1 cellular context compared by ENCODE assay signal in the genomic region with DNA sequence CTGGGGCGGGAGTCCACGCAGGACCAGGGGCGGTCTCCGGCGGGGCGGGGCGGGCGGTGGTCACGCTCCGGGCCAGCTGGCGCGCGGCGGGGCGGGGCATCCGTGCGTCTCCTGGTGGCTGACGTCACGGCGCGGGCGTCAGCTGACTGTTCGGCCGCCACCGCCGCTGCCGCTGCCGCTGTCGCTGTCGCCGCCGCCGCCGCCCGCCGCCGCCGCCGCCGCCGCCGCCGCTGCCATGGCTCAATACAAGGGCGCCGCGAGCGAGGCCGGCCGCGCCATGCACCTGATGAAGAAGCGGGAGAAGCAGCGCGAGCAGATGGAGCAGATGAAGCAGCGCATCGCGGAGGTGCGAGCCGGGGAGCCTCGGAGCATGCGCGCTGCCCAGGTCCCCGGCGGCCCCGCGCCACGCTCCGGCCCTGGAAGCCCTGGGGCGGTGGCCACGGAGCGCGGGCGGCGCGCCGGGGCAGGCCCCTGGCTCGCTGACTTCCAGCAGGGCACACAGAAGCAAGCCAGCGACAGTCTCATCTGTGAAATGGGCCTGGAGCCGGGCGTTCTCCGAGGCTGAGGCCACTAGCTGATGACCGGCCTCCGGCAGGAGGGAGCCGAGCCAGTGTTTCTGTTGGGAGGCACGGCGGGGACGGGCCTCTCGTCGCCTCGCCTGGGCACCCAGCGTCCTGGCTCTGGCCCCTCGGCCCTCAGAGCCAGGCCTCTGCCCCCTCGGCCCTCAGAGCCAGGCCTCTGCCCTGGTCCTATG.
TF ChIP-seq lines count a peak whose summit lies in the region.

A gene with protein sequence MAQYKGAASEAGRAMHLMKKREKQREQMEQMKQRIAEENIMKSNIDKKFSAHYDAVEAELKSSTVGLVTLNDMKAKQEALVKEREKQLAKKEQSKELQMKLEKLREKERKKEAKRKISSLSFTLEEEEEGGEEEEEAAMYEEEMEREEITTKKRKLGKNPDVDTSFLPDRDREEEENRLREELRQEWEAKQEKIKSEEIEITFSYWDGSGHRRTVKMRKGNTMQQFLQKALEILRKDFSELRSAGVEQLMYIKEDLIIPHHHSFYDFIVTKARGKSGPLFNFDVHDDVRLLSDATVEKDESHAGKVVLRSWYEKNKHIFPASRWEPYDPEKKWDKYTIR (plus strand): TSS at position 141 of the 754 bp plus-strand sequence. CDS start 95 bp downstream, at position 236.

TF ChIP-seq in HepG2, 621 proteins besides CTCF, POLR2A, EP300 and RAD21 (continued from another document):
- TF ChIP-seq, protein P1, sequence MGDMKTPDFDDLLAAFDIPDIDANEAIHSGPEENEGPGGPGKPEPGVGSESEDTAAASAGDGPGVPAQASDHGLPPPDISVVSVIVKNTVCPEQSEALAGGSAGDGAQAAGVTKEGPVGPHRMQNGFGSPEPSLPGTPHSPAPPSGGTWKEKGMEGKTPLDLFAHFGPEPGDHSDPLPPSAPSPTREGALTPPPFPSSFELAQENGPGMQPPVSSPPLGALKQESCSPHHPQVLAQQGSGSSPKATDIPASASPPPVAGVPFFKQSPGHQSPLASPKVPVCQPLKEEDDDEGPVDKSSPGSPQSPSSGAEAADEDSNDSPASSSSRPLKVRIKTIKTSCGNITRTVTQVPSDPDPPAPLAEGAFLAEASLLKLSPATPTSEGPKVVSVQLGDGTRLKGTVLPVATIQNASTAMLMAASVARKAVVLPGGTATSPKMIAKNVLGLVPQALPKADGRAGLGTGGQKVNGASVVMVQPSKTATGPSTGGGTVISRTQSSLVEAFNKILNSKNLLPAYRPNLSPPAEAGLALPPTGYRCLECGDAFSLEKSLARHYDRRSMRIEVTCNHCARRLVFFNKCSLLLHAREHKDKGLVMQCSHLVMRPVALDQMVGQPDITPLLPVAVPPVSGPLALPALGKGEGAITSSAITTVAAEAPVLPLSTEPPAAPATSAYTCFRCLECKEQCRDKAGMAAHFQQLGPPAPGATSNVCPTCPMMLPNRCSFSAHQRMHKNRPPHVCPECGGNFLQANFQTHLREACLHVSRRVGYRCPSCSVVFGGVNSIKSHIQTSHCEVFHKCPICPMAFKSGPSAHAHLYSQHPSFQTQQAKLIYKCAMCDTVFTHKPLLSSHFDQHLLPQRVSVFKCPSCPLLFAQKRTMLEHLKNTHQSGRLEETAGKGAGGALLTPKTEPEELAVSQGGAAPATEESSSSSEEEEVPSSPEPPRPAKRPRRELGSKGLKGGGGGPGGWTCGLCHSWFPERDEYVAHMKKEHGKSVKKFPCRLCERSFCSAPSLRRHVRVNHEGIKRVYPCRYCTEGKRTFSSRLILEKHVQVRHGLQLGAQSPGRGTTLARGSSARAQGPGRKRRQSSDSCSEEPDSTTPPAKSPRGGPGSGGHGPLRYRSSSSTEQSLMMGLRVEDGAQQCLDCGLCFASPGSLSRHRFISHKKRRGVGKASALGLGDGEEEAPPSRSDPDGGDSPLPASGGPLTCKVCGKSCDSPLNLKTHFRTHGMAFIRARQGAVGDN (CRISPR knock-in tag; IDR thresholded peaks at IDR 0.05), result peak; percentile 76
- TF ChIP-seq ZNF772 (CRISPR knock-in tag; IDR thresholded peaks at IDR 0.05) (0 out of 2 replicates have a peak, but pooled peaks have one; percentile 40), RBFOX2 (IDR thresholded peaks at IDR 0.05; ENCODE audit: low read depth, low read length) (peak; percentile 39; the same call in 1 of the 2 replicates), CREB1 (IDR thresholded peaks at IDR 0.05) (peak; percentile 80; the same call in 1 of the 2 replicates), CREB1 (CRISPR knock-in tag; IDR thresholded peaks at IDR 0.05) (no peak), MAZ (IDR thresholded peaks at IDR 0.05; ENCODE audit: borderline replicate concordance, low read depth, low read length) (no peak), MAZ (CRISPR knock-in tag; IDR thresholded peaks at IDR 0.05; ENCODE audit: low read depth) (0 out of 2 replicates have a peak, but pooled peaks have one; percentile 26), KDM5B (CRISPR knock-in tag; IDR thresholded peaks at IDR 0.05; ENCODE audit: borderline replicate concordance) (0 out of 2 replicates have a peak, but pooled peaks have one; percentile 16), ZNF253 (CRISPR knock-in tag; IDR thresholded peaks at IDR 0.05; ENCODE audit: borderline replicate concordance) (no peak), ZNF367 (CRISPR knock-in tag; IDR thresholded peaks at IDR 0.05; ENCODE audit: borderline replicate concordance) (no peak), HOXA3 (CRISPR knock-in tag; IDR thresholded peaks at IDR 0.05) (0 out of 2 replicates have a peak, but pooled peaks have one; percentile 8), ZNF143 (CRISPR knock-in tag; IDR thresholded peaks at IDR 0.05) (no peak), YEATS4 (CRISPR knock-in tag; IDR thresholded peaks at IDR 0.05; ENCODE audit: borderline replicate concordance) (no peak), ZNF441 (CRISPR knock-in tag; IDR thresholded peaks at IDR 0.05; ENCODE audit: borderline replicate concordance) (0 out of 2 replicates have a peak, but pooled peaks have one; percentile 33), PHF8 (CRISPR knock-in tag; IDR thresholded peaks at IDR 0.05) (peak; percentile 58; the same call in 1 of the 2 replicates)
- TF ChIP-seq, protein P2, sequence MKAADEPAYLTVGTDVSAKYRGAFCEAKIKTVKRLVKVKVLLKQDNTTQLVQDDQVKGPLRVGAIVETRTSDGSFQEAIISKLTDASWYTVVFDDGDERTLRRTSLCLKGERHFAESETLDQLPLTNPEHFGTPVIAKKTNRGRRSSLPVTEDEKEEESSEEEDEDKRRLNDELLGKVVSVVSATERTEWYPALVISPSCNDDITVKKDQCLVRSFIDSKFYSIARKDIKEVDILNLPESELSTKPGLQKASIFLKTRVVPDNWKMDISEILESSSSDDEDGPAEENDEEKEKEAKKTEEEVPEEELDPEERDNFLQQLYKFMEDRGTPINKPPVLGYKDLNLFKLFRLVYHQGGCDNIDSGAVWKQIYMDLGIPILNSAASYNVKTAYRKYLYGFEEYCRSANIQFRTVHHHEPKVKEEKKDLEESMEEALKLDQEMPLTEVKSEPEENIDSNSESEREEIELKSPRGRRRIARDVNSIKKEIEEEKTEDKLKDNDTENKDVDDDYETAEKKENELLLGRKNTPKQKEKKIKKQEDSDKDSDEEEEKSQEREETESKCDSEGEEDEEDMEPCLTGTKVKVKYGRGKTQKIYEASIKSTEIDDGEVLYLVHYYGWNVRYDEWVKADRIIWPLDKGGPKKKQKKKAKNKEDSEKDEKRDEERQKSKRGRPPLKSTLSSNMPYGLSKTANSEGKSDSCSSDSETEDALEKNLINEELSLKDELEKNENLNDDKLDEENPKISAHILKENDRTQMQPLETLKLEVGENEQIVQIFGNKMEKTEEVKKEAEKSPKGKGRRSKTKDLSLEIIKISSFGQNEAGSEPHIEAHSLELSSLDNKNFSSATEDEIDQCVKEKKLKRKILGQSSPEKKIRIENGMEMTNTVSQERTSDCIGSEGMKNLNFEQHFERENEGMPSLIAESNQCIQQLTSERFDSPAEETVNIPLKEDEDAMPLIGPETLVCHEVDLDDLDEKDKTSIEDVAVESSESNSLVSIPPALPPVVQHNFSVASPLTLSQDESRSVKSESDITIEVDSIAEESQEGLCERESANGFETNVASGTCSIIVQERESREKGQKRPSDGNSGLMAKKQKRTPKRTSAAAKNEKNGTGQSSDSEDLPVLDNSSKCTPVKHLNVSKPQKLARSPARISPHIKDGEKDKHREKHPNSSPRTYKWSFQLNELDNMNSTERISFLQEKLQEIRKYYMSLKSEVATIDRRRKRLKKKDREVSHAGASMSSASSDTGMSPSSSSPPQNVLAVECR (CRISPR knock-in tag; IDR thresholded peaks at IDR 0.05; ENCODE audit: borderline replicate concordance), result peak; percentile 13; the same call in 1 of the 2 replicates
- TF ChIP-seq, protein P3, sequence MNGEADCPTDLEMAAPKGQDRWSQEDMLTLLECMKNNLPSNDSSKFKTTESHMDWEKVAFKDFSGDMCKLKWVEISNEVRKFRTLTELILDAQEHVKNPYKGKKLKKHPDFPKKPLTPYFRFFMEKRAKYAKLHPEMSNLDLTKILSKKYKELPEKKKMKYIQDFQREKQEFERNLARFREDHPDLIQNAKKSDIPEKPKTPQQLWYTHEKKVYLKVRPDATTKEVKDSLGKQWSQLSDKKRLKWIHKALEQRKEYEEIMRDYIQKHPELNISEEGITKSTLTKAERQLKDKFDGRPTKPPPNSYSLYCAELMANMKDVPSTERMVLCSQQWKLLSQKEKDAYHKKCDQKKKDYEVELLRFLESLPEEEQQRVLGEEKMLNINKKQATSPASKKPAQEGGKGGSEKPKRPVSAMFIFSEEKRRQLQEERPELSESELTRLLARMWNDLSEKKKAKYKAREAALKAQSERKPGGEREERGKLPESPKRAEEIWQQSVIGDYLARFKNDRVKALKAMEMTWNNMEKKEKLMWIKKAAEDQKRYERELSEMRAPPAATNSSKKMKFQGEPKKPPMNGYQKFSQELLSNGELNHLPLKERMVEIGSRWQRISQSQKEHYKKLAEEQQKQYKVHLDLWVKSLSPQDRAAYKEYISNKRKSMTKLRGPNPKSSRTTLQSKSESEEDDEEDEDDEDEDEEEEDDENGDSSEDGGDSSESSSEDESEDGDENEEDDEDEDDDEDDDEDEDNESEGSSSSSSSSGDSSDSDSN (CRISPR knock-in tag; IDR thresholded peaks at IDR 0.05), result peak; percentile 34; the same call in 1 of the 2 replicates
- TF ChIP-seq, protein P4, sequence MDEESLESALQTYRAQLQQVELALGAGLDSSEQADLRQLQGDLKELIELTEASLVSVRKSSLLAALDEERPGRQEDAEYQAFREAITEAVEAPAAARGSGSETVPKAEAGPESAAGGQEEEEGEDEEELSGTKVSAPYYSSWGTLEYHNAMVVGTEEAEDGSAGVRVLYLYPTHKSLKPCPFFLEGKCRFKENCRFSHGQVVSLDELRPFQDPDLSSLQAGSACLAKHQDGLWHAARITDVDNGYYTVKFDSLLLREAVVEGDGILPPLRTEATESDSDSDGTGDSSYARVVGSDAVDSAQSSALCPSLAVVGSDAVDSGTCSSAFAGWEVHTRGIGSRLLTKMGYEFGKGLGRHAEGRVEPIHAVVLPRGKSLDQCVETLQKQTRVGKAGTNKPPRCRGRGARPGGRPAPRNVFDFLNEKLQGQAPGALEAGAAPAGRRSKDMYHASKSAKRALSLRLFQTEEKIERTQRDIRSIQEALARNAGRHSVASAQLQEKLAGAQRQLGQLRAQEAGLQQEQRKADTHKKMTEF (CRISPR knock-in tag; IDR thresholded peaks at IDR 0.05), result 0 out of 2 replicates have a peak, but pooled peaks have one; percentile 23
